21 cellular contexts compared by ENCODE assay signal in the genomic region with DNA sequence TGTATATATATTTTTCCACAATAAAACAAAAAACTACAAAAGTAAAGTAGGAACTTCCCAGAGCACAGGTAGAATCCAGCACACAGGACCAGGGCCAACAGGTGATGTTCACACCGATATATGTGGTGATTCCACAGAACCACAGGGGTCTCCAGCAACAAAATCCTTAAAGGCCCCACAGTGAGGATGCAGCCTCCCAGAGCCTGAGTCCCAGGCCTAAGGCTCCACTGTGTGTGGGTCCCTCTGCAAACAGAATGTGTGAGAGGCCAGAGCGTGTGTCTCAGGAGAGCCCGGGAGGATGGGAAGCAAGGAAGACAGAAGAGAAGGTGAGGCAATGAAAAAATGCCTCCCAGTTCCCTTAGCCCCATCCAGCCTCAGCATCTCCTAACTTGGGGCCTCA.
DNase-seq lines count a peak whose midpoint lies in the region; ATAC-seq and TF ChIP-seq lines count a peak whose summit lies in the region.
"Had no signal": no experiment of that assay in that cellular context is flagged by ENCODE, and none has a peak within 500 bp of the region (broad histone marks: within the 10 kb centered on the region; RNA-seq: fewer than 3 reads in every experiment).

No MANE protein-coding gene starts in this region.

- H3K9ac ChIP-seq in neuronal stem cell (ENCODE audit: low read depth, low read length, poor library complexity), result no peak overlapping the region

- no peaks in the 10 kb centered on the region for H3K79me1 ChIP-seq in neuronal stem cell (ENCODE audit: low read depth, low read length)

- H3K36me3 ChIP-seq in neuronal stem cell (replicated peaks in 1 of 2; ENCODE audit: control insufficient read depth in 2 of 2, insufficient read depth in 2 of 2, low read length in 2 of 2), result no peaks in the 10 kb centered on the region
- H3K36me3 ChIP-seq in upper lobe of right lung, result no peaks in the 10 kb centered on the region

- H2BK5ac ChIP-seq in neuronal stem cell (ENCODE audit: low read length), result no peak overlapping the region

- H3K14ac ChIP-seq in neuronal stem cell (ENCODE audit: low read length), result peak overlapping the region; percentile 9

- WGBS in neuronal stem cell (ENCODE audit: extremely low coverage in 2 of 2, insufficient read length in 2 of 2, insufficient replicate concordance in 1 of 2), 2 donors, result no CpG with 5 or more reads among the region's 3 CpGs

- H3K27me3 ChIP-seq in neuronal stem cell (ENCODE audit: control insufficient read depth in 3 of 3, insufficient read depth in 3 of 3, low read depth in 1 of 3, low read length in 3 of 3) (peaks cover 0 to 3% (median 0%) of the 10 kb centered on the region in 3 experiments), upper lobe of right lung (no peaks in the 10 kb centered on the region)

- H4K8ac ChIP-seq in neuronal stem cell (ENCODE audit: low read depth, low read length), result no peak overlapping the region

- H3K23ac ChIP-seq in neuronal stem cell (ENCODE audit: low read depth, low read length, poor library complexity), result no peak overlapping the region

- H3K27ac ChIP-seq in neuronal stem cell (replicated peaks; ENCODE audit: low read length), result no peak overlapping the region
- no peak overlapping the region for H3K27ac ChIP-seq in upper lobe of right lung
- H3K27ac ChIP-seq: 22Rv1, A549, C4-2B had no signal

- intact Hi-C loops in cardiac septum (cut with DNase I) (no loop called here), left cardiac atrium (cut with DNase I) (no loop called here), sciatic nerve (cut with DNase I) (no loop called here), upper lobe of right lung (cut with DNase I) (no loop called here)

- H3K4me3 ChIP-seq in neuronal stem cell (ENCODE audit: low read length in 2 of 2) (no peak overlapping the region), upper lobe of right lung (no peak overlapping the region)
- H3K4me3 ChIP-seq: A549, GM12878 had no signal

- no peak overlapping the region for H3K4me2 ChIP-seq in neuronal stem cell (ENCODE audit: insufficient read depth, low read length, poor library complexity, severe bottlenecking)
- H3K4me2 ChIP-seq: A549 had no signal

- H3K9me3 ChIP-seq in neuronal stem cell (replicated peaks in 1 of 2; ENCODE audit: control insufficient read depth in 2 of 2, insufficient read depth in 1 of 2, low read depth in 1 of 2, low read length in 2 of 2), result no peaks in the 10 kb centered on the region
- H3K9me3 ChIP-seq in upper lobe of right lung, result no peaks in the 10 kb centered on the region
- H3K9me3 ChIP-seq: A549, Caco-2 had no signal

- H3K4me1 ChIP-seq in neuronal stem cell (ENCODE audit: control insufficient read depth in 2 of 2, insufficient read depth in 1 of 2, low read depth in 1 of 2, low read length in 2 of 2) (peaks cover 0 to 1% of the 10 kb centered on the region in 2 donors), upper lobe of right lung (no peaks in the 10 kb centered on the region)
- H3K4me1 ChIP-seq: A549, Caco-2 had no signal

- TF ChIP-seq CTCF in upper lobe of right lung (IDR thresholded peaks at IDR 0.05), result no peak

- no peak overlapping the region for H2BK15ac ChIP-seq in neuronal stem cell (ENCODE audit: low read length)

- H2BK120ac ChIP-seq in neuronal stem cell (ENCODE audit: low read depth, low read length), result peak overlapping the region; percentile 10

- no peak overlapping the region for H3K18ac ChIP-seq in neuronal stem cell (ENCODE audit: low read length)

- ATAC-seq in left cardiac atrium (no peak), sciatic nerve (no peak), upper lobe of right lung (no peak), HG03196 (IDR thresholded peaks at IDR 0.05; ENCODE audit: unreplicated experiment) (no peak)
- ATAC-seq: A549; CD8-positive, alpha-beta T cell; GM12878 had no signal

- no peak overlapping the region for H4K91ac ChIP-seq in neuronal stem cell (ENCODE audit: low read depth, low read length, poor library complexity)

- no peak overlapping the region for H2AFZ ChIP-seq in neuronal stem cell (ENCODE audit: low read length)

- H2BK12ac ChIP-seq in neuronal stem cell (ENCODE audit: low read length), result no peak overlapping the region

- no peak overlapping the region for H2AK5ac ChIP-seq in neuronal stem cell (ENCODE audit: low read depth, low read length)

- DNase-seq in cardiac septum (ENCODE audit: low spot score) (peak; percentile 60), left cardiac atrium (no peak), neuronal stem cell (ENCODE audit: low spot score) (no peak), sciatic nerve (ENCODE audit: low spot score) (peak; percentile 9), upper lobe of right lung (peak; percentile 26), NCI-H748 treated with DMSO at 0.1 percent for 48 hours (lab: John Stamatoyannopoulos, UW) (no peak), DMS153 (lab: John Stamatoyannopoulos, UW) (no peak)
- DNase-seq: AML-193; Caco-2; Calu3; CD8-positive, alpha-beta T cell; DMS53; DMS79; DND-41; EL; GDM1 had no signal

- no peak overlapping the region for H3K4ac ChIP-seq in neuronal stem cell (ENCODE audit: low read length)

Comparison
In these comparisons a context has a peak if more than half of its experiments do, and no peak if none do; other contexts are left out.
1. DNase-seq: peak in cardiac septum (single experiment), sciatic nerve (single experiment) and upper lobe of right lung (single experiment); none in left cardiac atrium (single experiment), neuronal stem cell (single experiment), NCI-H748 treated with DMSO at 0.1 percent for 48 hours (single experiment) and DMS153 (single experiment).